ENCODE assay signal across 8 cellular contexts in genomic region chr3:141797167-141797773, GRCh38. TPM values are rescaled to one million over a fixed set of nuclear protein-coding genes. Genes with fewer than 3 reads are reported as not detected.
DNase-seq lines count a peak whose midpoint lies in the region; ATAC-seq and TF ChIP-seq lines count a peak whose summit lies in the region.

No MANE protein-coding gene starts in this region.

- TF ChIP-seq CTCF in suprapubic skin (IDR thresholded peaks at IDR 0.05), result no peak

- DNase-seq in ELF-1 (ENCODE audit: low read depth, low spot score) (peak; percentile 94), suprapubic skin (ENCODE audit: low spot score in 2 of 2) (peak; percentile 68 to 85), AG08396 (ENCODE audit: low spot score) (no peak), HK-2 (ENCODE audit: unreplicated experiment) (no peak)
- DNase-seq in activated CD8-positive, alpha-beta memory T cell treated with anti-CD3 and anti-CD28 coated beads, Interleukin-2, amount 10 ng/mL, durations not matched to agents 7 days and 5 days, result peak; percentile 64

- H3K36me3 ChIP-seq in mucosa of rectum (ENCODE audit: control insufficient read depth in 2 of 2, insufficient read depth in 2 of 2, low read length in 2 of 2), result no peaks in the 10 kb centered on the region
- no peaks in the 10 kb centered on the region for H3K36me3 ChIP-seq in suprapubic skin

- H3K4me3 ChIP-seq in mucosa of rectum (ENCODE audit: low read length in 2 of 2), result peak overlapping the region; percentile 51 to 73
- peak overlapping the region; percentile 45 for H3K4me3 ChIP-seq in suprapubic skin

- H3K27me3 ChIP-seq in mucosa of rectum (ENCODE audit: control insufficient read depth in 2 of 2, insufficient read depth in 2 of 2, low read length in 2 of 2) (no peaks in the 10 kb centered on the region), suprapubic skin (no peaks in the 10 kb centered on the region)

- H3K27me3 Mint-ChIP-seq in activated CD8-positive, alpha-beta memory T cell treated with anti-CD3 and anti-CD28 coated beads, Interleukin-2, amount 10 ng/mL, durations not matched to agents 7 days and 5 days, result peaks cover 3% of the 10 kb centered on the region

- peaks cover 42% of the 10 kb centered on the region for H3K4me1 Mint-ChIP-seq in activated CD8-positive, alpha-beta memory T cell treated with anti-CD3 and anti-CD28 coated beads, Interleukin-2, amount 10 ng/mL, durations not matched to agents 7 days and 5 days

- 8% methylated on average over 18 of the region's 41 CpGs for WGBS in suprapubic skin

- ATAC-seq in HG03175 (IDR thresholded peaks at IDR 0.05; ENCODE audit: unreplicated experiment), result peak; percentile 26
- ATAC-seq in activated CD8-positive, alpha-beta memory T cell treated with anti-CD3 and anti-CD28 coated beads, Interleukin-2, amount 10 ng/mL, durations not matched to agents 7 days and 5 days, result peak; percentile 58
- peak; percentile 16 for ATAC-seq in esophagus mucosa

- H3K27ac Mint-ChIP-seq in activated CD8-positive, alpha-beta memory T cell treated with anti-CD3 and anti-CD28 coated beads, Interleukin-2, amount 10 ng/mL, durations not matched to agents 7 days and 5 days, result peak overlapping the region; percentile 98

- peaks cover 1% of the 10 kb centered on the region for H3K36me3 Mint-ChIP-seq in activated CD8-positive, alpha-beta memory T cell treated with anti-CD3 and anti-CD28 coated beads, Interleukin-2, amount 10 ng/mL, durations not matched to agents 7 days and 5 days

- CTCF ChIA-PET in activated CD8-positive, alpha-beta memory T cell treated with anti-CD3 and anti-CD28 coated beads, Interleukin-2, amount 10 ng/mL, durations not matched to agents 7 days and 5 days (lab: Charles Lee), result interaction anchor here (0.6 to 4.5 kb wide), 12 partner anchors 10 to 116 kb away, joined by 3 to 42 read pairs (median 4); partner anchors contain the start of genes ATP1B3 and RNF7

- H3K4me3 Mint-ChIP-seq in activated CD8-positive, alpha-beta memory T cell treated with anti-CD3 and anti-CD28 coated beads, Interleukin-2, amount 10 ng/mL, durations not matched to agents 7 days and 5 days, result peak overlapping the region; percentile 84

- TF ChIP-seq EP300 in suprapubic skin (IDR thresholded peaks at IDR 0.05), result no peak

- peaks cover 10 to 21% of the 10 kb centered on the region in 2 donors for H3K4me1 ChIP-seq in mucosa of rectum (ENCODE audit: control insufficient read depth in 2 of 2, insufficient read depth in 2 of 2, low read length in 2 of 2)
- H3K4me1 ChIP-seq in suprapubic skin, result peaks cover 44% of the 10 kb centered on the region

- no peaks in the 10 kb centered on the region for H3K9me3 Mint-ChIP-seq in activated CD8-positive, alpha-beta memory T cell treated with anti-CD3 and anti-CD28 coated beads, Interleukin-2, amount 10 ng/mL, durations not matched to agents 7 days and 5 days (ENCODE audit: low read depth)

- H3K27ac ChIP-seq in mucosa of rectum (ENCODE audit: low read depth in 2 of 2, low read length in 2 of 2), result peak overlapping the region; percentile 74 to 79
- peak overlapping the region; percentile 86 for H3K27ac ChIP-seq in suprapubic skin

- H3K9me3 ChIP-seq in mucosa of rectum (ENCODE audit: control insufficient read depth in 2 of 2, low read length in 2 of 2), result no peaks in the 10 kb centered on the region
- H3K9me3 ChIP-seq in suprapubic skin, result no peaks in the 10 kb centered on the region

- peak overlapping the region; percentile 66 to 68 for H3K9ac ChIP-seq in mucosa of rectum (ENCODE audit: low read depth in 1 of 2, low read length in 2 of 2)

- TF ChIP-seq POLR2A in suprapubic skin (IDR thresholded peaks at IDR 0.05), result no peak

RNA-seq across cellular contexts. Expression of gene GRK7, which starts 34.1 kb away (rescaled TPM):
- total RNA-seq in activated CD8-positive, alpha-beta memory T cell treated with anti-CD3 and anti-CD28 coated beads, Interleukin-2, amount 10 ng/mL, durations not matched to agents 7 days and 5 days, result not detected
- total RNA-seq in esophagus mucosa (not detected), suprapubic skin (1 to 10 TPM in 1 of 4 donors, under 1 TPM in 1, not detected in 2; 0.11 to 1.2 TPM)

RNA-seq across cellular contexts. Expression of gene RNF7, which starts 59.2 kb away (rescaled TPM):
- 10 to 100 TPM; 53.4 to 67.0 TPM for total RNA-seq in activated CD8-positive, alpha-beta memory T cell treated with anti-CD3 and anti-CD28 coated beads, Interleukin-2, amount 10 ng/mL, durations not matched to agents 7 days and 5 days
- total RNA-seq in esophagus mucosa (88.6 TPM), suprapubic skin (10 to 100 TPM; 43.9 to 77.3 (median 61.6) TPM)

Comparison
In these comparisons a context has a peak if more than half of its experiments do, and no peak if none do; other contexts are left out.
1. DNase-seq: peak in ELF-1 (single experiment), activated CD8-positive, alpha-beta memory T cell treated with anti-CD3 and anti-CD28 coated beads, Interleukin-2, amount 10 ng/mL, durations not matched to agents 7 days and 5 days (single experiment) and suprapubic skin (2 of 2); none in AG08396 (single experiment) and HK-2 (single experiment).
2. Peak in every context shown above with its lines, with median percentiles within 50 percentile points of each other: ATAC-seq.